Comparison of ENCODE assay signal across 1 cellular context in the genomic region with DNA sequence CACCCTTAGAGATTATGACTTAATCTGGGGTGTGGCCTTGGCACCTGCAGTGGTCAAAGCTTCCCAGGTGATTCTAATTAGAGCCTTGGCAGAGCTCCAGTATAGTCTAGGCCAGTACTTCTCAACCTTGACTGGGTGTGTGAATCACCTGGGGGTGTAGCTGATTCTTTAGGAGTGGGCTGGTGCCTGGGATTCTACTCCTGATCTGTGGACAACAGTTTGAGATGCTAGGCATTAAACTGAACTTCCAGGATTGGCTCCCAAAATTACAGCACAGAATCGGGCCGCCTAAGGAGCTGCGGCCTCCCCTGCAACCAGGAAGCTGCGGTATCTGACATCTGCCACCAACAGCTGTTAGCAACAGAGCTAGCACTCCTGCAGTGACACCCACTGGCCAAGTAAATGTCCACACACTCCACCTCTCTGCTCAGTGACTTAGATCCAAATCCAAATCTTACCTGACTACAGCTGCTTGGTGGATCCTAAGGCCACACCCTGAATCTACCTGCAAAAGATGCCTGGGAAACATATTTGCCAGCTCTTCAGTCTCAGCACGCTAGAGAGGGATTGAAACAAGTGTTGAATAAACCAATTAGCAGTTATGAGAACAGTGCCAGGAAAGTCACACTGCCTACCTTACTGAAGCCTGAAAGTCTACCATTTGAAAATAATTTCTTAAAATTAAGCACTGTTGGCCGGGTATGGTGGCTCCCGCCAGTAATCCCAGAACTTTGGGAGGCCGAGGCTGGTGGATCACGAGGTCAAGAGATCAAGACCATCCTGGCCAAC.
A peak's percentile ranks its signal among the peaks of the same experiment; 100 is the strongest.
TF ChIP-seq lines count a peak whose summit lies in the region.

No MANE protein-coding gene starts in this region.

TF ChIP-seq in HepG2, 621 proteins besides CTCF, POLR2A, EP300 and RAD21 (continued from another document and continues in another):
- TF ChIP-seq, protein P1, sequence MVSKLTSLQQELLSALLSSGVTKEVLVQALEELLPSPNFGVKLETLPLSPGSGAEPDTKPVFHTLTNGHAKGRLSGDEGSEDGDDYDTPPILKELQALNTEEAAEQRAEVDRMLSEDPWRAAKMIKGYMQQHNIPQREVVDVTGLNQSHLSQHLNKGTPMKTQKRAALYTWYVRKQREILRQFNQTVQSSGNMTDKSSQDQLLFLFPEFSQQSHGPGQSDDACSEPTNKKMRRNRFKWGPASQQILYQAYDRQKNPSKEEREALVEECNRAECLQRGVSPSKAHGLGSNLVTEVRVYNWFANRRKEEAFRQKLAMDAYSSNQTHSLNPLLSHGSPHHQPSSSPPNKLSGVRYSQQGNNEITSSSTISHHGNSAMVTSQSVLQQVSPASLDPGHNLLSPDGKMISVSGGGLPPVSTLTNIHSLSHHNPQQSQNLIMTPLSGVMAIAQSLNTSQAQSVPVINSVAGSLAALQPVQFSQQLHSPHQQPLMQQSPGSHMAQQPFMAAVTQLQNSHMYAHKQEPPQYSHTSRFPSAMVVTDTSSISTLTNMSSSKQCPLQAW (CRISPR knock-in tag; IDR thresholded peaks at IDR 0.05), result 0 out of 2 replicates have a peak, but pooled peaks have one; percentile 49
- TF ChIP-seq PHF8 (CRISPR knock-in tag; IDR thresholded peaks at IDR 0.05), result 0 out of 2 replicates have a peak, but pooled peaks have one; percentile 52
- TF ChIP-seq ELF1 (CRISPR knock-in tag; IDR thresholded peaks at IDR 0.05), result peak; percentile 85
- TF ChIP-seq, protein P2, sequence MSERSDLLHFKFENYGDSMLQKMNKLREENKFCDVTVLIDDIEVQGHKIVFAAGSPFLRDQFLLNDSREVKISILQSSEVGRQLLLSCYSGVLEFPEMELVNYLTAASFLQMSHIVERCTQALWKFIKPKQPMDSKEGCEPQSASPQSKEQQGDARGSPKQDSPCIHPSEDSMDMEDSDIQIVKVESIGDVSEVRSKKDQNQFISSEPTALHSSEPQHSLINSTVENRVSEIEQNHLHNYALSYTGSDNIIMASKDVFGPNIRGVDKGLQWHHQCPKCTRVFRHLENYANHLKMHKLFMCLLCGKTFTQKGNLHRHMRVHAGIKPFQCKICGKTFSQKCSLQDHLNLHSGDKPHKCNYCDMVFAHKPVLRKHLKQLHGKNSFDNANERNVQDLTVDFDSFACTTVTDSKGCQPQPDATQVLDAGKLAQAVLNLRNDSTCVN (CRISPR knock-in tag; IDR thresholded peaks at IDR 0.05; ENCODE audit: borderline replicate concordance), result 0 out of 2 replicates have a peak, but pooled peaks have one; percentile 39
- TF ChIP-seq, protein P3, sequence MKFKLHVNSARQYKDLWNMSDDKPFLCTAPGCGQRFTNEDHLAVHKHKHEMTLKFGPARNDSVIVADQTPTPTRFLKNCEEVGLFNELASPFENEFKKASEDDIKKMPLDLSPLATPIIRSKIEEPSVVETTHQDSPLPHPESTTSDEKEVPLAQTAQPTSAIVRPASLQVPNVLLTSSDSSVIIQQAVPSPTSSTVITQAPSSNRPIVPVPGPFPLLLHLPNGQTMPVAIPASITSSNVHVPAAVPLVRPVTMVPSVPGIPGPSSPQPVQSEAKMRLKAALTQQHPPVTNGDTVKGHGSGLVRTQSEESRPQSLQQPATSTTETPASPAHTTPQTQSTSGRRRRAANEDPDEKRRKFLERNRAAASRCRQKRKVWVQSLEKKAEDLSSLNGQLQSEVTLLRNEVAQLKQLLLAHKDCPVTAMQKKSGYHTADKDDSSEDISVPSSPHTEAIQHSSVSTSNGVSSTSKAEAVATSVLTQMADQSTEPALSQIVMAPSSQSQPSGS (CRISPR knock-in tag; IDR thresholded peaks at IDR 0.05), result 0 out of 2 replicates have a peak, but pooled peaks have one; percentile 34
- 0 out of 2 replicates have a peak, but pooled peaks have one; percentile 49 for TF ChIP-seq ZNF292 (CRISPR knock-in tag; IDR thresholded peaks at IDR 0.05; ENCODE audit: borderline replicate concordance, low read depth)
- peak; percentile 42; the same call in 1 of the 2 replicates for TF ChIP-seq MIER2 (CRISPR knock-in tag; IDR thresholded peaks at IDR 0.05)
- TF ChIP-seq, protein P4, sequence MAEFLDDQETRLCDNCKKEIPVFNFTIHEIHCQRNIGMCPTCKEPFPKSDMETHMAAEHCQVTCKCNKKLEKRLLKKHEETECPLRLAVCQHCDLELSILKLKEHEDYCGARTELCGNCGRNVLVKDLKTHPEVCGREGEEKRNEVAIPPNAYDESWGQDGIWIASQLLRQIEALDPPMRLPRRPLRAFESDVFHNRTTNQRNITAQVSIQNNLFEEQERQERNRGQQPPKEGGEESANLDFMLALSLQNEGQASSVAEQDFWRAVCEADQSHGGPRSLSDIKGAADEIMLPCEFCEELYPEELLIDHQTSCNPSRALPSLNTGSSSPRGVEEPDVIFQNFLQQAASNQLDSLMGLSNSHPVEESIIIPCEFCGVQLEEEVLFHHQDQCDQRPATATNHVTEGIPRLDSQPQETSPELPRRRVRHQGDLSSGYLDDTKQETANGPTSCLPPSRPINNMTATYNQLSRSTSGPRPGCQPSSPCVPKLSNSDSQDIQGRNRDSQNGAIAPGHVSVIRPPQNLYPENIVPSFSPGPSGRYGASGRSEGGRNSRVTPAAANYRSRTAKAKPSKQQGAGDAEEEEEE (CRISPR knock-in tag; IDR thresholded peaks at IDR 0.05; ENCODE audit: borderline replicate concordance), result peak; percentile 76; the same call in 1 of the 2 replicates
- TF ChIP-seq, protein P5, sequence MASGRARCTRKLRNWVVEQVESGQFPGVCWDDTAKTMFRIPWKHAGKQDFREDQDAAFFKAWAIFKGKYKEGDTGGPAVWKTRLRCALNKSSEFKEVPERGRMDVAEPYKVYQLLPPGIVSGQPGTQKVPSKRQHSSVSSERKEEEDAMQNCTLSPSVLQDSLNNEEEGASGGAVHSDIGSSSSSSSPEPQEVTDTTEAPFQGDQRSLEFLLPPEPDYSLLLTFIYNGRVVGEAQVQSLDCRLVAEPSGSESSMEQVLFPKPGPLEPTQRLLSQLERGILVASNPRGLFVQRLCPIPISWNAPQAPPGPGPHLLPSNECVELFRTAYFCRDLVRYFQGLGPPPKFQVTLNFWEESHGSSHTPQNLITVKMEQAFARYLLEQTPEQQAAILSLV (CRISPR knock-in tag; IDR thresholded peaks at IDR 0.05; ENCODE audit: borderline replicate concordance), result 0 out of 2 replicates have a peak, but pooled peaks have one; percentile 42
- TF ChIP-seq ZNF296 (CRISPR knock-in tag; conservative IDR thresholded peaks at IDR 0.05), result no peak
- TF ChIP-seq, protein P6, sequence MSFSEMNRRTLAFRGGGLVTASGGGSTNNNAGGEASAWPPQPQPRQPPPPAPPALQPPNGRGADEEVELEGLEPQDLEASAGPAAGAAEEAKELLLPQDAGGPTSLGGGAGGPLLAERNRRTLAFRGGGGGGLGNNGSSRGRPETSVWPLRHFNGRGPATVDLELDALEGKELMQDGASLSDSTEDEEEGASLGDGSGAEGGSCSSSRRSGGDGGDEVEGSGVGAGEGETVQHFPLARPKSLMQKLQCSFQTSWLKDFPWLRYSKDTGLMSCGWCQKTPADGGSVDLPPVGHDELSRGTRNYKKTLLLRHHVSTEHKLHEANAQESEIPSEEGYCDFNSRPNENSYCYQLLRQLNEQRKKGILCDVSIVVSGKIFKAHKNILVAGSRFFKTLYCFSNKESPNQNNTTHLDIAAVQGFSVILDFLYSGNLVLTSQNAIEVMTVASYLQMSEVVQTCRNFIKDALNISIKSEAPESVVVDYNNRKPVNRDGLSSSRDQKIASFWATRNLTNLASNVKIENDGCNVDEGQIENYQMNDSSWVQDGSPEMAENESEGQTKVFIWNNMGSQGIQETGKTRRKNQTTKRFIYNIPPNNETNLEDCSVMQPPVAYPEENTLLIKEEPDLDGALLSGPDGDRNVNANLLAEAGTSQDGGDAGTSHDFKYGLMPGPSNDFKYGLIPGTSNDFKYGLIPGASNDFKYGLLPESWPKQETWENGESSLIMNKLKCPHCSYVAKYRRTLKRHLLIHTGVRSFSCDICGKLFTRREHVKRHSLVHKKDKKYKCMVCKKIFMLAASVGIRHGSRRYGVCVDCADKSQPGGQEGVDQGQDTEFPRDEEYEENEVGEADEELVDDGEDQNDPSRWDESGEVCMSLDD (CRISPR knock-in tag; IDR thresholded peaks at IDR 0.05; ENCODE audit: borderline replicate concordance), result 0 out of 2 replicates have a peak, but pooled peaks have one; percentile 27
- TF ChIP-seq IRX3 (CRISPR knock-in tag; IDR thresholded peaks at IDR 0.05; ENCODE audit: borderline replicate concordance, low read depth), result no peak
- no peak for TF ChIP-seq THYN1 (CRISPR knock-in tag; IDR thresholded peaks at IDR 0.05; ENCODE audit: borderline replicate concordance, low read depth)
- 0 out of 2 replicates have a peak, but pooled peaks have one; percentile 23 for TF ChIP-seq YEATS4 (CRISPR knock-in tag; IDR thresholded peaks at IDR 0.05; ENCODE audit: borderline replicate concordance)
- peak; percentile 27; the same call in 1 of the 2 replicates for TF ChIP-seq HDAC2 (CRISPR knock-in tag; IDR thresholded peaks at IDR 0.05)
- TF ChIP-seq SMYD3 (CRISPR knock-in tag; IDR thresholded peaks at IDR 0.05), result no peak
- 0 out of 2 replicates have a peak, but pooled peaks have one; percentile 42 for TF ChIP-seq BRCA1 (CRISPR knock-in tag; IDR thresholded peaks at IDR 0.05)
- TF ChIP-seq, protein P7, sequence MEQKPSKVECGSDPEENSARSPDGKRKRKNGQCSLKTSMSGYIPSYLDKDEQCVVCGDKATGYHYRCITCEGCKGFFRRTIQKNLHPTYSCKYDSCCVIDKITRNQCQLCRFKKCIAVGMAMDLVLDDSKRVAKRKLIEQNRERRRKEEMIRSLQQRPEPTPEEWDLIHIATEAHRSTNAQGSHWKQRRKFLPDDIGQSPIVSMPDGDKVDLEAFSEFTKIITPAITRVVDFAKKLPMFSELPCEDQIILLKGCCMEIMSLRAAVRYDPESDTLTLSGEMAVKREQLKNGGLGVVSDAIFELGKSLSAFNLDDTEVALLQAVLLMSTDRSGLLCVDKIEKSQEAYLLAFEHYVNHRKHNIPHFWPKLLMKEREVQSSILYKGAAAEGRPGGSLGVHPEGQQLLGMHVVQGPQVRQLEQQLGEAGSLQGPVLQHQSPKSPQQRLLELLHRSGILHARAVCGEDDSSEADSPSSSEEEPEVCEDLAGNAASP (CRISPR knock-in tag; IDR thresholded peaks at IDR 0.05; ENCODE audit: borderline replicate concordance), result peak; percentile 64; the same call in 1 of the 2 replicates
- TF ChIP-seq BORCS8-MEF2B (CRISPR knock-in tag; IDR thresholded peaks at IDR 0.05), result 0 out of 2 replicates have a peak, but pooled peaks have one; percentile 33
- peak; percentile 31; the same call in 1 of the 2 replicates for TF ChIP-seq FOXJ3 (CRISPR knock-in tag; IDR thresholded peaks at IDR 0.05; ENCODE audit: borderline replicate concordance)
- TF ChIP-seq, protein P8, sequence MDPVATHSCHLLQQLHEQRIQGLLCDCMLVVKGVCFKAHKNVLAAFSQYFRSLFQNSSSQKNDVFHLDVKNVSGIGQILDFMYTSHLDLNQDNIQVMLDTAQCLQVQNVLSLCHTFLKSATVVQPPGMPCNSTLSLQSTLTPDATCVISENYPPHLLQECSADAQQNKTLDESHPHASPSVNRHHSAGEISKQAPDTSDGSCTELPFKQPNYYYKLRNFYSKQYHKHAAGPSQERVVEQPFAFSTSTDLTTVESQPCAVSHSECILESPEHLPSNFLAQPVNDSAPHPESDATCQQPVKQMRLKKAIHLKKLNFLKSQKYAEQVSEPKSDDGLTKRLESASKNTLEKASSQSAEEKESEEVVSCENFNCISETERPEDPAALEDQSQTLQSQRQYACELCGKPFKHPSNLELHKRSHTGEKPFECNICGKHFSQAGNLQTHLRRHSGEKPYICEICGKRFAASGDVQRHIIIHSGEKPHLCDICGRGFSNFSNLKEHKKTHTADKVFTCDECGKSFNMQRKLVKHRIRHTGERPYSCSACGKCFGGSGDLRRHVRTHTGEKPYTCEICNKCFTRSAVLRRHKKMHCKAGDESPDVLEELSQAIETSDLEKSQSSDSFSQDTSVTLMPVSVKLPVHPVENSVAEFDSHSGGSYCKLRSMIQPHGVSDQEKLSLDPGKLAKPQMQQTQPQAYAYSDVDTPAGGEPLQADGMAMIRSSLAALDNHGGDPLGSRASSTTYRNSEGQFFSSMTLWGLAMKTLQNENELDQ (CRISPR knock-in tag; IDR thresholded peaks at IDR 0.05; ENCODE audit: borderline replicate concordance), result peak; percentile 16; the same call in 1 of the 2 replicates
- TF ChIP-seq, protein P9, sequence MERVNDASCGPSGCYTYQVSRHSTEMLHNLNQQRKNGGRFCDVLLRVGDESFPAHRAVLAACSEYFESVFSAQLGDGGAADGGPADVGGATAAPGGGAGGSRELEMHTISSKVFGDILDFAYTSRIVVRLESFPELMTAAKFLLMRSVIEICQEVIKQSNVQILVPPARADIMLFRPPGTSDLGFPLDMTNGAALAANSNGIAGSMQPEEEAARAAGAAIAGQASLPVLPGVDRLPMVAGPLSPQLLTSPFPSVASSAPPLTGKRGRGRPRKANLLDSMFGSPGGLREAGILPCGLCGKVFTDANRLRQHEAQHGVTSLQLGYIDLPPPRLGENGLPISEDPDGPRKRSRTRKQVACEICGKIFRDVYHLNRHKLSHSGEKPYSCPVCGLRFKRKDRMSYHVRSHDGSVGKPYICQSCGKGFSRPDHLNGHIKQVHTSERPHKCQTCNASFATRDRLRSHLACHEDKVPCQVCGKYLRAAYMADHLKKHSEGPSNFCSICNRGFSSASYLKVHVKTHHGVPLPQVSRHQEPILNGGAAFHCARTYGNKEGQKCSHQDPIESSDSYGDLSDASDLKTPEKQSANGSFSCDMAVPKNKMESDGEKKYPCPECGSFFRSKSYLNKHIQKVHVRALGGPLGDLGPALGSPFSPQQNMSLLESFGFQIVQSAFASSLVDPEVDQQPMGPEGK (CRISPR knock-in tag; IDR thresholded peaks at IDR 0.05), result peak; percentile 35; the same call in 1 of the 2 replicates
- TF ChIP-seq GABPB1 (CRISPR knock-in tag; IDR thresholded peaks at IDR 0.05), result peak; percentile 19; the same call in 1 of the 2 replicates
- TF ChIP-seq, protein P10, sequence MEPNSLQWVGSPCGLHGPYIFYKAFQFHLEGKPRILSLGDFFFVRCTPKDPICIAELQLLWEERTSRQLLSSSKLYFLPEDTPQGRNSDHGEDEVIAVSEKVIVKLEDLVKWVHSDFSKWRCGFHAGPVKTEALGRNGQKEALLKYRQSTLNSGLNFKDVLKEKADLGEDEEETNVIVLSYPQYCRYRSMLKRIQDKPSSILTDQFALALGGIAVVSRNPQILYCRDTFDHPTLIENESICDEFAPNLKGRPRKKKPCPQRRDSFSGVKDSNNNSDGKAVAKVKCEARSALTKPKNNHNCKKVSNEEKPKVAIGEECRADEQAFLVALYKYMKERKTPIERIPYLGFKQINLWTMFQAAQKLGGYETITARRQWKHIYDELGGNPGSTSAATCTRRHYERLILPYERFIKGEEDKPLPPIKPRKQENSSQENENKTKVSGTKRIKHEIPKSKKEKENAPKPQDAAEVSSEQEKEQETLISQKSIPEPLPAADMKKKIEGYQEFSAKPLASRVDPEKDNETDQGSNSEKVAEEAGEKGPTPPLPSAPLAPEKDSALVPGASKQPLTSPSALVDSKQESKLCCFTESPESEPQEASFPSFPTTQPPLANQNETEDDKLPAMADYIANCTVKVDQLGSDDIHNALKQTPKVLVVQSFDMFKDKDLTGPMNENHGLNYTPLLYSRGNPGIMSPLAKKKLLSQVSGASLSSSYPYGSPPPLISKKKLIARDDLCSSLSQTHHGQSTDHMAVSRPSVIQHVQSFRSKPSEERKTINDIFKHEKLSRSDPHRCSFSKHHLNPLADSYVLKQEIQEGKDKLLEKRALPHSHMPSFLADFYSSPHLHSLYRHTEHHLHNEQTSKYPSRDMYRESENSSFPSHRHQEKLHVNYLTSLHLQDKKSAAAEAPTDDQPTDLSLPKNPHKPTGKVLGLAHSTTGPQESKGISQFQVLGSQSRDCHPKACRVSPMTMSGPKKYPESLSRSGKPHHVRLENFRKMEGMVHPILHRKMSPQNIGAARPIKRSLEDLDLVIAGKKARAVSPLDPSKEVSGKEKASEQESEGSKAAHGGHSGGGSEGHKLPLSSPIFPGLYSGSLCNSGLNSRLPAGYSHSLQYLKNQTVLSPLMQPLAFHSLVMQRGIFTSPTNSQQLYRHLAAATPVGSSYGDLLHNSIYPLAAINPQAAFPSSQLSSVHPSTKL (CRISPR knock-in tag; IDR thresholded peaks at IDR 0.05), result peak; percentile 26; the same call in 1 of the 2 replicates
- TF ChIP-seq ZFX (CRISPR knock-in tag; IDR thresholded peaks at IDR 0.05; ENCODE audit: low read depth), result peak; percentile 70
- peak; percentile 52; the same call in 1 of the 2 replicates for TF ChIP-seq SOX5 (CRISPR knock-in tag; IDR thresholded peaks at IDR 0.05; ENCODE audit: borderline replicate concordance)
